1 cellular context compared by ENCODE assay signal in genomic region chr18:58347135-58347534, GRCh38.
TF ChIP-seq lines count a peak whose summit lies in the region.

No MANE protein-coding gene starts in this region.

TF ChIP-seq in H1, 55 proteins besides CTCF, POLR2A, EP300 and RAD21:
- TF ChIP-seq ASH2L (IDR thresholded peaks at IDR 0.05; ENCODE audit: low read length) (no peak), MAFK (IDR thresholded peaks at IDR 0.05; ENCODE audit: low read depth, low read length) (no peak), SP4 (IDR thresholded peaks at IDR 0.05; ENCODE audit: low read length) (no peak), RFX5 (IDR thresholded peaks at IDR 0.05; ENCODE audit: borderline replicate concordance, low read depth, low read length) (no peak), CEBPB (IDR thresholded peaks at IDR 0.05; ENCODE audit: low read depth, low read length) (no peak), JUND (IDR thresholded peaks at IDR 0.05; ENCODE audit: low read length) (no peak), SIRT6 (IDR thresholded peaks at IDR 0.05; ENCODE audit: low read length) (no peak), GTF2F1 (IDR thresholded peaks at IDR 0.05; ENCODE audit: borderline replicate concordance, low read depth, low read length) (no peak), TBP (IDR thresholded peaks at IDR 0.05; ENCODE audit: low read depth, low read length) (no peak)
